In the genomic region with DNA sequence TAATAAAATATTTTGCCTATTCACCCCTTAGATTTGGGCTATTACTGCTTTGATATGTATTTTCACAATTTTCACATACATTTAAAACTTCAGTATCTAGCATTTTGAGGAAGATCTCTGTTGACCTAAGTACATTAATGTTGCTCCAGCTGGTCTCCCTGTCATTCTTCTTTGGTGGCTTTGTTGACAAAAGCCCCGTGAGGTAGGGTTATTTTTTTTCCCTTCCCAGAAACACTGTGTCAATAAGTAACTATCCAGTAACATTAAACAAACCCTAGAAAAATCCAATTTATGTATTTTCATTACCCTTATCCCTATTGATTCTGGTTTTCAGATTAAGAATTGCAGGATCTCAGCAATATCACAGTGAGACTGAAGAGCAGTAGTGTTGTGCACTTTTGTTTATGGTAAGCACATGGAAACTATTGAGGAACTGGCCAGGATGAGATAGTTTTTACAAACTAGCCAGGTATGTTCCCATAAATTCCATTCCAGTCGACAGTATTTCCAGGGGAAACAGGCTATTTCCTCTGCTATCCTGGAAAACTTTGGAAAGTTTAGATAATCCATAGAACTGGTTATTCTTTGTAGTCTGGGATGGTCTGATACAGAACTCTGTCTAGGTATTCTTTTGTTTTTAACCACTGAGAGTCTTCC, we compare ENCODE assay signal across 1 cellular context.
TF ChIP-seq lines count a peak whose summit lies in the region.

No MANE protein-coding gene starts in this region.

TF ChIP-seq in HepG2, 621 proteins besides CTCF, POLR2A, EP300 and RAD21 (continued from another document):
- TF ChIP-seq, protein P1, sequence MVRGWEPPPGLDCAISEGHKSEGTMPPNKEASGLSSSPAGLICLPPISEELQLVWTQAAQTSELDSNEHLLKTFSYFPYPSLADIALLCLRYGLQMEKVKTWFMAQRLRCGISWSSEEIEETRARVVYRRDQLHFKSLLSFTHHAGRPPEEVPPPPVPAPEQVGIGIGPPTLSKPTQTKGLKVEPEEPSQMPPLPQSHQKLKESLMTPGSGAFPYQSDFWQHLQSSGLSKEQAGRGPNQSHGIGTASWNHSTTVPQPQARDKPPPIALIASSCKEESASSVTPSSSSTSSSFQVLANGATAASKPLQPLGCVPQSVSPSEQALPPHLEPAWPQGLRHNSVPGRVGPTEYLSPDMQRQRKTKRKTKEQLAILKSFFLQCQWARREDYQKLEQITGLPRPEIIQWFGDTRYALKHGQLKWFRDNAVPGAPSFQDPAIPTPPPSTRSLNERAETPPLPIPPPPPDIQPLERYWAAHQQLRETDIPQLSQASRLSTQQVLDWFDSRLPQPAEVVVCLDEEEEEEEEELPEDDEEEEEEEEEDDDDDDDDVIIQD (CRISPR knock-in tag; IDR thresholded peaks at IDR 0.05; ENCODE audit: low read depth), result peak; percentile 71; the same call in 1 of the 2 replicates
- TF ChIP-seq FOSL2 (CRISPR knock-in tag; IDR thresholded peaks at IDR 0.05) (no peak), CREB1 (IDR thresholded peaks at IDR 0.05) (no peak), CREB1 (CRISPR knock-in tag; IDR thresholded peaks at IDR 0.05) (0 out of 2 replicates have a peak, but pooled peaks have one; percentile 26)
